Comparison of ENCODE assay signal across 27 cellular contexts in genomic region chr13:70703755-70704154, GRCh38.
"Had no signal": no experiment of that assay in that cellular context is flagged by ENCODE, and none has a peak within 500 bp of the region (broad histone marks: within the 10 kb centered on the region; RNA-seq: fewer than 3 reads in every experiment).

No MANE protein-coding gene starts in this region.

- H3K4me1 ChIP-seq: body of pancreas, gastrocnemius medialis, pancreas, psoas muscle, thyroid gland had no signal

- H3K36me3 Mint-ChIP-seq: activated CD4-positive, alpha-beta memory T cell treated with anti-CD3 and anti-CD28 coated beads for 36 hours; activated naive CD4-positive, alpha-beta T cell treated with anti-CD3 and anti-CD28 coated beads, Interleukin-2, amount 10 ng/mL, durations not matched to agents 7 days and 5 days; memory B cell had no signal

- DNase-seq: activated CD4-positive, alpha-beta memory T cell treated with anti-CD3 and anti-CD28 coated beads for 36 hours; activated CD4-positive, alpha-beta T cell treated with anti-CD3 and anti-CD28 coated beads for 48 hours; activated effector memory CD4-positive, alpha-beta T cell treated with anti-CD3 and anti-CD28 coated beads, Interleukin-2, amount 50 U/mL, for 16 hours; activated naive CD4-positive, alpha-beta T cell treated with anti-CD3 and anti-CD28 coated beads, Interleukin-2, amount 10 ng/mL, durations not matched to agents 7 days and 5 days; activated T-cell treated with anti-CD3 and anti-CD28 coated beads, Interleukin-2, amount 50 U/mL, for 72 hours; amygdala; body of pancreas; caudate nucleus; dermis blood vessel endothelial cell; effector CD8-positive, alpha-beta T cell; gastrocnemius medialis; head of caudate nucleus; hypothalamus; left colon; pancreas; psoas muscle; right cardiac atrium; stimulated activated CD4-positive, alpha-beta T cell treated with anti-CD3 and anti-CD28 coated beads, Interleukin-4, amount 100 ng/mL, for 24 hours; stimulated activated naive CD4-positive, alpha-beta T cell treated with Interleukin-2 at 50 U/mL for 16 hours; substantia nigra; T-helper 17 cell; thyroid gland had no signal

- H3K9me3 Mint-ChIP-seq: nephron had no signal

- H3K4me1 Mint-ChIP-seq: activated naive CD4-positive, alpha-beta T cell treated with anti-CD3 and anti-CD28 coated beads, Interleukin-2, amount 10 ng/mL, durations not matched to agents 7 days and 5 days; memory B cell; nephron; T-helper 17 cell had no signal

- ATAC-seq: activated T-cell treated with anti-CD3 and anti-CD28 coated beads, Interleukin-2, amount 50 U/mL, for 72 hours; body of pancreas; esophagus mucosa; gastrocnemius medialis; left colon; pancreas; psoas muscle; right cardiac atrium; T-helper 17 cell had no signal

- H3K27ac ChIP-seq: body of pancreas, gastrocnemius medialis, neutrophil, pancreas, psoas muscle, thyroid gland had no signal

- H3K9me3 ChIP-seq: body of pancreas, gastrocnemius medialis, neutrophil, pancreas, psoas muscle, thyroid gland had no signal

- H3K4me3 Mint-ChIP-seq: activated CD4-positive, alpha-beta memory T cell treated with anti-CD3 and anti-CD28 coated beads for 36 hours; activated naive CD4-positive, alpha-beta T cell treated with anti-CD3 and anti-CD28 coated beads, Interleukin-2, amount 10 ng/mL, durations not matched to agents 7 days and 5 days; activated T-cell treated with anti-CD3 and anti-CD28 coated beads, Interleukin-2, amount 50 U/mL, for 72 hours; memory B cell; nephron; T-helper 17 cell had no signal

- H3K4me3 ChIP-seq: body of pancreas, gastrocnemius medialis, pancreas, psoas muscle, thyroid gland had no signal

- H3K36me3 ChIP-seq: gastrocnemius medialis, neutrophil, pancreas, thyroid gland had no signal

- H3K27ac Mint-ChIP-seq: activated CD4-positive, alpha-beta memory T cell treated with anti-CD3 and anti-CD28 coated beads for 36 hours; activated naive CD4-positive, alpha-beta T cell treated with anti-CD3 and anti-CD28 coated beads, Interleukin-2, amount 10 ng/mL, durations not matched to agents 7 days and 5 days; activated T-cell treated with anti-CD3 and anti-CD28 coated beads, Interleukin-2, amount 50 U/mL, for 72 hours; memory B cell; nephron; T-helper 17 cell had no signal

- H3K27me3 ChIP-seq: body of pancreas, gastrocnemius medialis, neutrophil, pancreas, thyroid gland had no signal

- H3K27me3 Mint-ChIP-seq: activated CD4-positive, alpha-beta memory T cell treated with anti-CD3 and anti-CD28 coated beads for 36 hours; activated naive CD4-positive, alpha-beta T cell treated with anti-CD3 and anti-CD28 coated beads, Interleukin-2, amount 10 ng/mL, durations not matched to agents 7 days and 5 days; memory B cell; T-helper 17 cell had no signal

- FAIRE-seq: islet of Langerhans, pancreas had no signal
